8 cellular contexts compared by ENCODE assay signal in the genomic region with DNA sequence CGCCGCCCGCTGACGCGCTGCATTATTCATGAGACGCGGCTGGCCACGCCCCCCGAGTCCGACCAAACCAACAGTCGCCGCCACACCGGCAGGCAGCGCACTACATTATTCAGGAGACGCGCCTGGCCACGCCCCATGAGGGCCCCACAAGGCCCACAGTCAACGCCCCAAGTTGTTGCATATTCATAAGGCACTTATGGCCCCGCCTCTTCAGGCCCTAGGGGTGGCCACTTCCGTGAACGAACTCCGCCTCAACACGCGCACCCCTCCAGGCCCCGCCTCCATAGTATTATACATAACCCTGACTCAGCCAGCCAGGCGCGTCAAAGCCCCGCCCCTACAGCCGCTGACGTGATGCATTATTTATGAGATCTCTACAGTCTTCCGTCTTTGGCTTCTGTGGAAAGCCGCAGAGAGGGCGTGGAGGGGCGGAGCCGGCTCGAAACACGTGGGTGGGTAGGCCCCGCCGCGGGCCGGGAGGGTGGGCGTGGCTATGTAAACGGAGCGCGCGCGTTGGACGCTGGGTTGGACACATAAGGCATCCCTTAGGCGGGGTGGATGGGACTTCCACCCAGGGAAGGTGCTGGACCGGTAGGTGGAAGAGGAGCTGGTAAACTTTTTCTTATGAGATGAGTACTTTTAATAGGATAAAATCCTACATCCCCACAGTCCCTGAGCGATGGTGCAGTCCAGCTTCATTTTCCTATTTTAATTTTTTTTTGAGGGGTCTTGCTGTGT. TPM values are rescaled to one million over a fixed set of nuclear protein-coding genes. Genes with fewer than 3 reads are reported as not detected.
DNase-seq lines count a peak whose midpoint lies in the region; ATAC-seq and TF ChIP-seq lines count a peak whose summit lies in the region.

No MANE protein-coding gene starts in this region.

- intact Hi-C loops in IMR-90 (cut with micrococcal nuclease), result loop anchor here (1.0 kb wide), 1 partner anchor 35 kb away; a partner anchor contains a TSS
- intact Hi-C loops in OCI-LY7 (cut with micrococcal nuclease; ENCODE audit: unreplicated experiment), result loop anchor here (1.0 to 10.0 kb wide), 7 partner anchors 21 to 997 kb away; a partner anchor contains a TSS
- intact Hi-C loops in mucosa of descending colon (cut with DNase I, micrococcal nuclease), result no loop called here

- WGBS in IMR-90 (ENCODE audit: extremely low coverage in 2 of 2, insufficient read length in 1 of 2), 2 experiments, result 0% methylated on average over 12 of the region's 51 CpGs; no CpG with 5 or more reads in 1 of the 2 experiments

- in situ Hi-C loops in IMR-90 (cut with MboI; ENCODE audit: low sequenced_read_pairs), result no loop called here

- DNase-seq in DMS 273 treated with DMSO at 0.1 percent for 48 hours (lab: John Stamatoyannopoulos, UW) (peak; percentile 99), IMR-90 (peak; percentile 100), OCI-LY7 (ENCODE audit: low spot score) (peak; percentile 100), activated T-cell treated with anti-CD3 and anti-CD28 coated beads for 4 hours (peak; percentile 100), epithelial cell of proximal tubule (ENCODE audit: low read depth) (peak; percentile 96), mucosa of descending colon (peak; percentile 100)
- DNase-seq in stimulated activated CD8-positive, alpha-beta memory T cell treated with anti-CD3 and anti-CD28 coated beads, Interleukin-4, amount 100 ng/mL, for 24 hours (ENCODE audit: low read depth), result peak; percentile 100

- H3K27ac ChIP-seq in IMR-90 (ENCODE audit: insufficient read depth, low read length) (peak overlapping the region; percentile 34; the same call in 1 of the 2 replicates), OCI-LY7 (ENCODE audit: low read depth, low read length, poor library complexity, severe bottlenecking) (peak overlapping the region; percentile 52)

- H2AK9ac ChIP-seq in IMR-90 (replicated peaks; ENCODE audit: low read depth, low read length, poor library complexity), result peak overlapping the region; percentile 99

- H4K20me1 ChIP-seq in IMR-90 (ENCODE audit: insufficient read depth, low read length) (peaks cover 34% of the 10 kb centered on the region), OCI-LY7 (ENCODE audit: insufficient read depth, low read length) (no peaks in the 10 kb centered on the region)

- H4K8ac ChIP-seq in IMR-90 (ENCODE audit: low read depth in 2 of 2, low read length in 2 of 2), result peak overlapping the region; percentile 13 to 83

- H2BK20ac ChIP-seq in IMR-90 (ENCODE audit: low read depth, low read length), result no peak overlapping the region

- no peak overlapping the region for H3K56ac ChIP-seq in IMR-90 (ENCODE audit: extremely low read depth, insufficient read depth, low read length)

- ATAC-seq in GM21529 (IDR thresholded peaks at IDR 0.05; ENCODE audit: unreplicated experiment) (peak; percentile 82), IMR-90 (ENCODE audit: low read depth) (peak; percentile 90), mucosa of descending colon (peak; percentile 87)

- H4K5ac ChIP-seq in IMR-90 (ENCODE audit: low read depth, low read length), result peak overlapping the region; percentile 29

- peaks cover 9% of the 10 kb centered on the region for H3K9me1 ChIP-seq in IMR-90 (ENCODE audit: insufficient read depth, low read length)

- H3K4ac ChIP-seq in IMR-90 (ENCODE audit: low read depth, low read length), result peak overlapping the region; percentile 2

- no peak overlapping the region for H3K23ac ChIP-seq in IMR-90 (ENCODE audit: low read depth, low read length)

- H2BK120ac ChIP-seq in IMR-90 (ENCODE audit: low read depth, low read length), result 0 out of 2 replicates have a peak overlapping the region, but pooled peaks have one; percentile 0

- peak overlapping the region; percentile 16; the same call in 1 of the 2 replicates for H3K9ac ChIP-seq in IMR-90 (ENCODE audit: low read depth, low read length)

- H3K4me1 ChIP-seq in IMR-90 (ENCODE audit: control insufficient read depth, insufficient read depth, low read length) (peaks cover 2% of the 10 kb centered on the region; the same call in 1 of the 2 replicates), OCI-LY7 (ENCODE audit: insufficient read depth, low read length, poor library complexity, severe bottlenecking) (peaks cover 17% of the 10 kb centered on the region), mucosa of descending colon (ENCODE audit: low read depth) (peaks cover 14% of the 10 kb centered on the region)

- BruUV-seq in IMR-90 (replicated peaks; lab: Mats Ljungman, UMichigan), result no TSS peak
- no TSS peak for BruUV-seq in OCI-LY7 (replicated peaks; lab: Mats Ljungman, UMichigan)

- H3K9me3 ChIP-seq in IMR-90 (ENCODE audit: control insufficient read depth, insufficient read depth, low read length) (no peaks in the 10 kb centered on the region), OCI-LY7 (ENCODE audit: low read length) (no peaks in the 10 kb centered on the region), mucosa of descending colon (no peaks in the 10 kb centered on the region)

- H3K18ac ChIP-seq in IMR-90 (ENCODE audit: low read depth, low read length), result no peak overlapping the region

- TF ChIP-seq CTCF in IMR-90 (conservative IDR thresholded peaks at IDR 0.05; ENCODE audit: low read depth, low read length) (peak; percentile 34), OCI-LY7 (conservative IDR thresholded peaks at IDR 0.05; ENCODE audit: low read length) (no peak), epithelial cell of proximal tubule (conservative IDR thresholded peaks at IDR 0.05; ENCODE audit: low read depth, low read length) (peak; percentile 8), mucosa of descending colon (IDR thresholded peaks at IDR 0.05) (peak; percentile 8)

- peak overlapping the region; percentile 53 for H3K4me2 ChIP-seq in IMR-90 (ENCODE audit: low read depth, low read length)
- H3K4me2 ChIP-seq in OCI-LY7 (ENCODE audit: low read length), result peak overlapping the region; percentile 31; the same call in 1 of the 2 replicates

- H3K27me3 ChIP-seq in IMR-90 (ENCODE audit: control insufficient read depth, insufficient read depth, low read length), result no peaks in the 10 kb centered on the region

- H2AK5ac ChIP-seq in IMR-90 (ENCODE audit: low read depth, low read length), result 0 out of 2 replicates have a peak overlapping the region, but pooled peaks have one; percentile 59

- TF ChIP-seq RAD21 in IMR-90 (IDR thresholded peaks at IDR 0.05; ENCODE audit: low read length), result no peak

- dilution Hi-C loops in IMR-90 (cut with HindIII; ENCODE audit: low sequenced_read_pairs, unreplicated experiment), result no loop called here

- H3K14ac ChIP-seq in IMR-90 (replicated peaks; ENCODE audit: low read depth, low read length), result peak overlapping the region; percentile 44

- H3K4me3 ChIP-seq in IMR-90 (ENCODE audit: insufficient read depth, low read depth, low read length) (no peak overlapping the region; the same call in none of the 2 replicates), OCI-LY7 (ENCODE audit: low read depth, low read length, poor library complexity, severe bottlenecking) (peak overlapping the region; percentile 92), epithelial cell of proximal tubule (ENCODE audit: low read depth, low read length) (peak overlapping the region; percentile 98), mucosa of descending colon (peak overlapping the region; percentile 100)

- CTCF ChIA-PET in IMR-90 (lab: Yijun Ruan, JAX), result no interaction called here
- CTCF ChIA-PET in OCI-LY7 (lab: Charles Lee; ENCODE audit: unreplicated experiment), result interaction anchor here (0.6 to 1.4 kb wide), 3 partner anchors 22 to 67 kb away, joined by 3 to 4 read pairs (median 4); a partner anchor contains a TSS

- peaks cover 0 to 32% of the 10 kb centered on the region in 2 experiments; a peak in 2 of 4 replicates for H3K79me1 ChIP-seq in IMR-90 (ENCODE audit: low read depth in 1 of 2, low read length in 2 of 2)

- H3K79me2 ChIP-seq in OCI-LY7 (ENCODE audit: insufficient read depth, low read depth, low read length), result peaks cover 42% of the 10 kb centered on the region

- H3K9me2 ChIP-seq in OCI-LY7 (ENCODE audit: insufficient read depth, low read length), result no peaks in the 10 kb centered on the region

- H2AFZ ChIP-seq in IMR-90 (replicated peaks; ENCODE audit: low read length, poor library complexity) (peak overlapping the region; percentile 95), OCI-LY7 (ENCODE audit: low read length) (peak overlapping the region; percentile 29; the same call in 1 of the 2 replicates)

- H3K36me3 ChIP-seq in IMR-90 (ENCODE audit: control insufficient read depth, insufficient read depth, low read length), result no peaks in the 10 kb centered on the region
- H3K36me3 ChIP-seq in OCI-LY7 (ENCODE audit: insufficient read depth, low read length), result no peaks in the 10 kb centered on the region
- H3K36me3 ChIP-seq in mucosa of descending colon (ENCODE audit: low read depth), result peaks cover 6% of the 10 kb centered on the region

- peak overlapping the region; percentile 47 for H2BK5ac ChIP-seq in IMR-90 (ENCODE audit: low read depth, low read length, poor library complexity, severe bottlenecking)

- no peak overlapping the region for H2BK15ac ChIP-seq in IMR-90 (ENCODE audit: low read depth, low read length)

- no peak overlapping the region for H4K91ac ChIP-seq in IMR-90 (ENCODE audit: insufficient read depth, low read depth, low read length)

- POLR2A ChIA-PET in IMR-90 (lab: Charles Lee; ENCODE audit: unreplicated experiment) (no interaction called here), OCI-LY7 (lab: Charles Lee) (interaction anchor here (0.7 to 3.1 kb wide), 7 partner anchors 8 to 90 kb away, joined by 3 to 8 read pairs (median 3); a partner anchor contains a TSS)

- TF ChIP-seq POLR2A in IMR-90 (IDR thresholded peaks at IDR 0.05; ENCODE audit: low read depth, low read length), result no peak

RNA-seq across cellular contexts. Expression of a gene that starts 0.4 kb away (rescaled TPM):
- total RNA-seq in IMR-90 (2012; rRNA removed) (6.3 and 6.7 TPM in 2 replicates), OCI-LY7 (2022) (24.6 and 26.5 TPM in 2 replicates), epithelial cell of proximal tubule (7.6 and 10.9 TPM in 2 replicates), mucosa of descending colon (10 to 100 TPM; 17.8 to 21.6 (median 18.9) TPM)
- 13.1 and 15.0 TPM in 2 replicates for polyA plus RNA-seq in IMR-90 (2012; rRNA removed)
- polyA plus RNA-seq in IMR-90 (2012; cell fraction: cytosol; rRNA removed), result 6.3 and 15.8 TPM in 2 replicates
- 23.8 and 42.6 TPM in 2 replicates for polyA plus RNA-seq in IMR-90 (2012; cell fraction: nucleus; rRNA removed; ENCODE audit: low replicate concordance)
- total RNA-seq in OCI-LY7 (2014; rRNA removed; shearing (Covaris generic)), result 14.4 and 18.7 TPM in 2 replicates

RNA-seq across cellular contexts. Expression of a gene that starts 21.1 kb away (rescaled TPM):
- total RNA-seq in IMR-90 (2012; rRNA removed), result 134 and 153 TPM in 2 replicates
- 289 and 312 TPM in 2 replicates for polyA plus RNA-seq in IMR-90 (2012; rRNA removed)
- polyA plus RNA-seq in IMR-90 (2012; cell fraction: cytosol; rRNA removed), result 290 and 383 TPM in 2 replicates
- 283 and 393 TPM in 2 replicates for polyA plus RNA-seq in IMR-90 (2012; cell fraction: nucleus; rRNA removed; ENCODE audit: low replicate concordance)
- total RNA-seq in OCI-LY7 (2014; rRNA removed; shearing (Covaris generic)), result 159 and 200 TPM in 2 replicates
- total RNA-seq in OCI-LY7 (2022), result 189 and 201 TPM in 2 replicates
- 223 and 315 TPM in 2 replicates for total RNA-seq in epithelial cell of proximal tubule
- 100 to 1,000 TPM; 152 to 256 (median 162) TPM for total RNA-seq in mucosa of descending colon

RNA-seq across cellular contexts. Expression of a gene that starts 35.4 kb away (rescaled TPM):
- total RNA-seq in IMR-90 (2012; rRNA removed) (66.7 and 89.2 TPM in 2 replicates), OCI-LY7 (2022) (96.7 and 101 TPM in 2 replicates), epithelial cell of proximal tubule (128 and 207 TPM in 2 replicates), mucosa of descending colon (10 to 100 TPM; 63.2 to 76.9 (median 68.8) TPM)
- 196 and 253 TPM in 2 replicates for polyA plus RNA-seq in IMR-90 (2012; rRNA removed)
- 76.4 and 143 TPM in 2 replicates for polyA plus RNA-seq in IMR-90 (2012; cell fraction: cytosol; rRNA removed)
- polyA plus RNA-seq in IMR-90 (2012; cell fraction: nucleus; rRNA removed; ENCODE audit: low replicate concordance), result 116 and 178 TPM in 2 replicates
- 96.0 and 99.8 TPM in 2 replicates for total RNA-seq in OCI-LY7 (2014; rRNA removed; shearing (Covaris generic))

RNA-seq across cellular contexts. Expression of a gene that starts 49.4 kb away (rescaled TPM):
- total RNA-seq in IMR-90 (2012; rRNA removed) (1,030 and 1,144 TPM in 2 replicates), OCI-LY7 (2022) (1,496 and 1,653 TPM in 2 replicates), epithelial cell of proximal tubule (1,133 and 1,698 TPM in 2 replicates), mucosa of descending colon (100 to 1,000 TPM; 771 to 910 (median 811) TPM)
- polyA plus RNA-seq in IMR-90 (2012; rRNA removed), result 2,778 and 3,008 TPM in 2 replicates
- polyA plus RNA-seq in IMR-90 (2012; cell fraction: cytosol; rRNA removed), result 3,160 and 3,447 TPM in 2 replicates
- 792 and 822 TPM in 2 replicates for polyA plus RNA-seq in IMR-90 (2012; cell fraction: nucleus; rRNA removed; ENCODE audit: low replicate concordance)
- 1,188 and 1,580 TPM in 2 replicates for total RNA-seq in OCI-LY7 (2014; rRNA removed; shearing (Covaris generic))

Comparison
In these comparisons a context has a peak if more than half of its experiments do, and no peak if none do; other contexts are left out.
1. intact Hi-C loops: an anchor here in IMR-90 (1.0 kb wide) and OCI-LY7 (1.0 to 10.0 kb wide); none called in mucosa of descending colon.